ENCODE assay signal across 21 cellular contexts in the genomic region with DNA sequence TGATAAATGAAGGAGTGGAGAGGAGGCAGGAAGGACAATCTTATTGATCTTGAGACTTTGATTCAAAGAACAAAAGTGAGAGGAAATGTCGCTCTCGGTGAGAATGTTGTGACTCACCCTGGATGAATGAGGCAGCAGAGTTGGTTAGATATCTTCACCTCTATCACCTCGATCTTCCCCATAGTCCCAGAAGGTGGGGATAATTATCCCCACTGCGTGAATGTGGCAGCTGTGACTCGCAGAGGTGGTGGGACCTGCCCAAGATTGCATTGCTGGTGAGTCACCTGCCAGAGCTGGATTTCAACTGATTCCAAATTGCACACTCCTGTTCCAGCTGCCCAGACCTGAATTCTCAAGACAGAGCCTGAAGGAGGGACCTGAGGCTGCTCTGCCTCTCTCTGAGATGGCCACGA.
DNase-seq lines count a peak whose midpoint lies in the region; ATAC-seq and TF ChIP-seq lines count a peak whose summit lies in the region.
"Had no signal": no experiment of that assay in that cellular context is flagged by ENCODE, and none has a peak within 500 bp of the region (broad histone marks: within the 10 kb centered on the region; RNA-seq: fewer than 3 reads in every experiment).

No MANE protein-coding gene starts in this region.

- H3K27me3 ChIP-seq in adrenal gland = no peaks in the 10 kb centered on the region
- H3K27me3 ChIP-seq: cardiac muscle cell had no signal

- ATAC-seq in Right ventricle myocardium superior (ENCODE audit: poor library complexity) = no peak
- ATAC-seq: left lobe of liver, WTC11 had no signal

- no peak for TF ChIP-seq CTCF in adrenal gland (IDR thresholded peaks at IDR 0.05)

- no peaks in the 10 kb centered on the region for H3K36me3 ChIP-seq in adrenal gland (replicated peaks in 1 of 2)
- H3K36me3 ChIP-seq: cardiac muscle cell, HAP-1 had no signal

- DNase-seq in cardiac septum (ENCODE audit: low spot score) (peak; percentile 31), Right ventricle myocardium superior (no peak), M059J (ENCODE audit: low read depth) (peak; percentile 66), epithelial cell of prostate (ENCODE audit: low read depth, low spot score) (peak; percentile 39), adrenal gland (no peak), NCI-H2107 treated with DMSO at 0.1 percent for 48 hours (lab: John Stamatoyannopoulos, UW; ENCODE audit: unreplicated experiment) (no peak), germinal center (ENCODE audit: low spot score) (no peak)
- DNase-seq in stimulated activated CD8-positive, alpha-beta memory T cell treated with anti-CD3 and anti-CD28 coated beads, Interleukin-4, amount 100 ng/mL, for 48 hours = peak; percentile 26
- DNase-seq: activated naive CD4-positive, alpha-beta T cell treated with anti-CD3 and anti-CD28 coated beads, Interleukin-2, amount 10 ng/mL, durations not matched to agents 7 days and 5 days; AML-193; Caco-2; effector CD4-positive, alpha-beta T cell; NCI-H187; NCI-H526; occipital lobe; stimulated activated CD4-positive, alpha-beta T cell treated with anti-CD3 and anti-CD28 coated beads, Interleukin-4, amount 100 ng/mL, for 4 hours; T-helper 1 cell had no signal

- no peak for TF ChIP-seq POLR2A in adrenal gland (IDR thresholded peaks at IDR 0.05)

- H3K27ac ChIP-seq in epithelial cell of prostate (peak overlapping the region; percentile 81), adrenal gland (no peak overlapping the region)
- H3K27ac ChIP-seq: cardiac muscle cell had no signal

- H3K9me3 ChIP-seq in adrenal gland (replicated peaks in 1 of 3) = no peaks in the 10 kb centered on the region
- H3K9me3 ChIP-seq: Caco-2, HAP-1 had no signal

- no peaks in the 10 kb centered on the region for H3K4me1 ChIP-seq in adrenal gland (replicated peaks in 1 of 2)
- H3K4me1 ChIP-seq: Caco-2, HAP-1 had no signal

- intact Hi-C loops in cardiac septum (cut with DNase I) (no loop called here), Right ventricle myocardium superior (cut with DNase I) (no loop called here), adrenal gland (cut with DNase I) (no loop called here)

- H3K4me3 ChIP-seq in adrenal gland = no peak overlapping the region
- H3K4me3 ChIP-seq: cardiac muscle cell, HAP-1 had no signal

- WGBS in adrenal gland, 4 donors = 51 to 65% (median 58%) methylated on average over 5 to 6 of the region's 6 CpGs

Comparison
In these comparisons a context has a peak if more than half of its experiments do, and no peak if none do; other contexts are left out.
1. DNase-seq: peak in cardiac septum (single experiment), M059J (single experiment), epithelial cell of prostate (single experiment) and stimulated activated CD8-positive, alpha-beta memory T cell treated with anti-CD3 and anti-CD28 coated beads, Interleukin-4, amount 100 ng/mL, for 48 hours (single experiment); none in Right ventricle myocardium superior (single experiment), adrenal gland (0 of 7), NCI-H2107 treated with DMSO at 0.1 percent for 48 hours (single experiment) and germinal center (single experiment).